1 cellular context compared by ENCODE assay signal in genomic region chr17:12342609-12343248, GRCh38.
TF ChIP-seq lines count a peak whose summit lies in the region.

No MANE protein-coding gene starts in this region.

TF ChIP-seq in GM23338, 12 proteins besides CTCF, POLR2A, EP300 and RAD21 (continued from another document):
- TF ChIP-seq ZNF462 (CRISPR knock-in tag; IDR thresholded peaks at IDR 0.05) (no peak), CREB1 (CRISPR knock-in tag; IDR thresholded peaks at IDR 0.05; ENCODE audit: low read depth) (no peak), JUNB (IDR thresholded peaks at IDR 0.05; ENCODE audit: unreplicated experiment) (no peak), NANOG (IDR thresholded peaks at IDR 0.05; ENCODE audit: borderline replicate concordance) (no peak), ZNF331 (CRISPR knock-in tag; IDR thresholded peaks at IDR 0.05; ENCODE audit: low read depth) (no peak)
